Comparison of ENCODE assay signal across 14 cellular contexts in the genomic region with DNA sequence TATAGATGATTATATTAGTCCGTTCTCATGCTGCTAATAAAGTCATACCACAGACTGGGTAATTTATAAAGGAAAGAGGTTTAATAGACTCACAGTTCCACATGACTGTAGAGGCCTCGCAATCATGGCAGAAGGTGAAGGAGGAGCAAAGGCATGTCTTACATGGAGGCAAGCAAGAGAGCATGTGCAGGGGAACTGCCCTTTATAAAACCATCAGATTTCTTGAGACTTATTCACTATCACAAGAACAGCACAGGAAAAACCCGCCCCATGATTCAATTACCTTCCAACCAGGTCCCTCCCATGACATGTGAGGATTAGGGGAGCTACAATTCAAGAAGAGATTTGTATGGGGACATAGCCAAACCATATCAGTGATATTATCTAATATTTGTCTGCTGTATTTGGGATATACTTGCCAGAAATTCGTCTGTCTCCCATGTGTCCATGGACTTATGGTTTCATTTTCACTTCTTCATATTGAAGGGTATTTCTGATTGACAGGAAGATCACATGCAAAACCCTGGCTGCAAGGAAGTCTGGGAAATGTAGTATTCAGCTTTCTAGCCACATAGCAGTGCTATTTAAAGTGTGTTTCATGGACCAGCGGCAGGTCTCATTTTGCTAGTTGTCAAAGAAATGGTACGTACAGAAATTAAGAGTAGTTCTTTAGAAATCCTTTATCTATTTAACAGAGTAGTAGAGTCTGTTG. TPM values are rescaled to one million over a fixed set of nuclear protein-coding genes. Genes with fewer than 3 reads are reported as not detected.
DNase-seq lines count a peak whose midpoint lies in the region; ATAC-seq and TF ChIP-seq lines count a peak whose summit lies in the region.
"Had no signal": no experiment of that assay in that cellular context is flagged by ENCODE, and none has a peak within 500 bp of the region (broad histone marks: within the 10 kb centered on the region; RNA-seq: fewer than 3 reads in every experiment).

No MANE protein-coding gene starts in this region.

- peak overlapping the region in 2 of 7 donors; percentile 21 to 28 for H3K27ac Mint-ChIP-seq in CD14-positive monocyte
- H3K27ac Mint-ChIP-seq: activated T-cell treated with anti-CD3 and anti-CD28 coated beads, Interleukin-2, amount 50 U/mL, for 72 hours had no signal

- dilution Hi-C loops in mammary epithelial cell (cut with HindIII; ENCODE audit: low sequenced_read_pairs), result no loop called here

- CTCF ChIA-PET in mammary epithelial cell (lab: Charles Lee; ENCODE audit: low non-redundant PET), result no interaction called here

- H3K4me1 Mint-ChIP-seq in CD14-positive monocyte, result peaks cover 2% of the 10 kb centered on the region

- H3K9me3 ChIP-seq in mammary epithelial cell (replicated peaks; ENCODE audit: insufficient read depth, low read length), result no peaks in the 10 kb centered on the region

- peaks cover 3 to 7% (median 4%) of the 10 kb centered on the region in 3 donors for H3K27me3 Mint-ChIP-seq in CD14-positive monocyte (ENCODE audit: low read depth in 3 of 3)

- H3K4me2 ChIP-seq in mammary epithelial cell (ENCODE audit: insufficient read depth, low read depth, low read length), result peak overlapping the region; percentile 15

- H3K79me2 ChIP-seq in mammary epithelial cell (ENCODE audit: insufficient read depth, low read length), result no peaks in the 10 kb centered on the region

- no peak overlapping the region for H3K27ac ChIP-seq in mammary epithelial cell (ENCODE audit: insufficient read depth, low read depth, low read length)
- H3K27ac ChIP-seq: cardiac muscle cell had no signal

- no peaks in the 10 kb centered on the region for H3K4me1 ChIP-seq in mammary epithelial cell (ENCODE audit: insufficient read depth, low read length)

- ATAC-seq in GM18868 (IDR thresholded peaks at IDR 0.05; ENCODE audit: unreplicated experiment), result peak; percentile 96
- no peak for ATAC-seq in HG03571 (IDR thresholded peaks at IDR 0.05; ENCODE audit: unreplicated experiment)
- ATAC-seq: activated T-cell treated with anti-CD3 and anti-CD28 coated beads, Interleukin-2, amount 50 U/mL, for 72 hours had no signal

- H3K27me3 ChIP-seq in mammary epithelial cell (ENCODE audit: insufficient read depth, low read length), result peaks cover 2% of the 10 kb centered on the region
- H3K27me3 ChIP-seq: cardiac muscle cell had no signal

- no peaks in the 10 kb centered on the region for H4K20me1 ChIP-seq in mammary epithelial cell (ENCODE audit: insufficient read depth, low read length)

- H2AFZ ChIP-seq in mammary epithelial cell (ENCODE audit: low read depth, low read length), result peak overlapping the region; percentile 46

- H3K4me3 Mint-ChIP-seq in CD14-positive monocyte, result peak overlapping the region in 1 of 2 donors; percentile 19
- H3K4me3 Mint-ChIP-seq: activated T-cell treated with anti-CD3 and anti-CD28 coated beads, Interleukin-2, amount 50 U/mL, for 72 hours had no signal

- DNase-seq in COLO829 (ENCODE audit: low spot score) (peak; percentile 46), M059J (ENCODE audit: low read depth) (peak; percentile 69), mammary epithelial cell (no peak), CD14-positive monocyte (ENCODE audit: low spot score) (no peak), retina (no peak)
- DNase-seq in activated CD4-positive, alpha-beta T cell treated with anti-CD3 and anti-CD28 coated beads for 4 hours, result no peak
- DNase-seq: activated T-cell treated with anti-CD3 and anti-CD28 coated beads, Interleukin-2, amount 50 U/mL, for 72 hours; COR-L47; foreskin fibroblast; NCI-H1417 treated with DMSO at 0.1 percent for 48 hours had no signal

- WGBS in mammary epithelial cell (ENCODE audit: low coverage, missing lambda C conversion rate), result 68% methylated on average over 5 of the region's 6 CpGs

- intact Hi-C loops in mammary epithelial cell (cut with micrococcal nuclease) (no loop called here), CD14-positive monocyte (cut with micrococcal nuclease) (no loop called here)

- no peaks in the 10 kb centered on the region for H3K36me3 Mint-ChIP-seq in CD14-positive monocyte

- H3K9me3 Mint-ChIP-seq in CD14-positive monocyte, result peaks cover 0 to 9% (median 5%) of the 10 kb centered on the region in 7 donors

- no peak overlapping the region for H3K9ac ChIP-seq in mammary epithelial cell (ENCODE audit: insufficient read depth, low read length)

- BruUV-seq in mammary epithelial cell (replicated peaks; lab: Mats Ljungman, UMichigan), result no TSS peak

- H3K36me3 ChIP-seq in mammary epithelial cell (ENCODE audit: insufficient read depth, low read length), result no peaks in the 10 kb centered on the region
- H3K36me3 ChIP-seq: cardiac muscle cell had no signal

- no peak for TF ChIP-seq CTCF in mammary epithelial cell (conservative IDR thresholded peaks at IDR 0.05 in 1 of 2, IDR thresholded peaks at IDR 0.05 in 1 of 2; ENCODE audit: extremely low read depth in 1 of 2, insufficient read depth in 1 of 2, low read depth in 1 of 2, low read length in 2 of 2)
- TF ChIP-seq CTCF in CD14-positive monocyte (IDR thresholded peaks at IDR 0.05), result no peak

- peak overlapping the region in 1 of 3 experiments; percentile 15 for H3K4me3 ChIP-seq in mammary epithelial cell (replicated peaks in 1 of 3; ENCODE audit: insufficient read depth in 1 of 3, low read depth in 2 of 3, low read length in 3 of 3)
- H3K4me3 ChIP-seq: cardiac muscle cell had no signal

- in situ Hi-C loops in mammary epithelial cell (cut with MboI; ENCODE audit: low sequenced_read_pairs in 2 of 2), result loop anchor here in 1 of 2 donors (10.0 to 25.0 kb wide), 2 partner anchors 265 to 477 kb away; no protein-coding TSS in a partner anchor

RNA-seq across cellular contexts. Expression of a gene that starts 50.5 kb away (rescaled TPM):
- 0.05 and 0.10 TPM in 2 replicates for total RNA-seq in M059J (2014; rRNA removed; shearing (Covaris generic))
- 1 to 10 TPM in 1 of 2 donors, under 1 TPM in 1; 0.07 to 1.3 TPM for total RNA-seq in mammary epithelial cell
- polyA plus RNA-seq in mammary epithelial cell (0.06 TPM), CD14-positive monocyte (not detected)
- polyA minus RNA-seq in mammary epithelial cell, result not detected
- total RNA-seq: activated T-cell treated with anti-CD3 and anti-CD28 coated beads, Interleukin-2, amount 50 U/mL, for 72 hours; T-helper 1 cell treated with Interleukin-12 subunit alpha and Interleukin-12 subunit beta and Interleukin-4 antibody, amounts not matched to agents 30 ng/mL and 1 ng/mL, for 36 hours had no signal

Comparison
In these comparisons a context has a peak if more than half of its experiments do, and no peak if none do; other contexts are left out.
1. DNase-seq: peak in COLO829 (single experiment) and M059J (single experiment); none in mammary epithelial cell (single experiment), CD14-positive monocyte (single experiment), retina (single experiment) and activated CD4-positive, alpha-beta T cell treated with anti-CD3 and anti-CD28 coated beads for 4 hours (0 of 2).